ENCODE assay signal across 7 cellular contexts in the genomic region with DNA sequence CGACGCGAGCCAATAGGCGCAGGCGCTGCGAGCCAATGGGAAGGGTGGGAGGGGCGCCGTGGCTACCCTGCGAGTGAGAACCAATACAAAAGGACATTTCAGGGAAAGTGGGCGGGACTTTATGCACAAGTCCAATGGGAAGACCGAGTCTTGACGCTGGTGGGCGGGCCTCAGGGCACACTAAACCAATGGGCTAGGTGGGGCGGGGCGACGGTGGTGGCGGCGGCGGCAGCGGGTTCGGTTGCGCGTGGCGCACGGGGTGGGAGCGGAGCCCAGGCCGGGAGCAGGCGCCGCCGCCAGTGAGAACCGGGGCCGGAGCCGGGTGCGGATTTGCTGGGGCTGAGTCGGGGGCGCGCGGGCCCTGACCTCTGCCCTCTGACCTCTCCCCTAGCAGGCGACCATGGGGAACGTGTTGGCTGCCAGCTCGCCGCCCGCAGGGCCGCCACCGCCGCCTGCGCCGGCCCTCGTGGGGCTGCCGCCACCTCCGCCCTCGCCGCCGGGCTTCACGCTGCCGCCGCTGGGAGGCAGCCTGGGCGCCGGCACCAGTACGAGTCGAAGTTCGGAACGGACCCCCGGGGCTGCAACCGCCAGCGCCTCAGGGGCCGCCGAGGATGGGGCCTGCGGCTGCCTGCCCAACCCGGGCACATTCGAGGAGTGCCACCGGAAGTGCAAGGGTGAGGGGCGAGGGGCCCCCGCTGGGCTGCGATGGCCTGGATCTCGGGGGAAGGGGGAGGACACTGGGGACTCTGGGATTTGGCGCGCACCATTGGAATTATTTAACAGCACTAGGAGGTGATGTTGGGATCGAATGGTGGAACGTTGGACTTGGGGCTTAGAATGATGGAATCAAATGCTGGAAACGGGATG. TPM values are rescaled to one million over a fixed set of nuclear protein-coding genes. Genes with fewer than 3 reads are reported as not detected.
DNase-seq lines count a peak whose midpoint lies in the region; ATAC-seq and TF ChIP-seq lines count a peak whose summit lies in the region.

A gene (plus strand): TSS at position 239 of the 867 bp plus-strand sequence. CDS start 162 bp downstream, at position 401.

- ATAC-seq in HG02759 (IDR thresholded peaks at IDR 0.05; ENCODE audit: unreplicated experiment) = peak; percentile 68

- peaks cover 16 to 20% of the 10 kb centered on the region in 2 experiments for H3K4me1 ChIP-seq in neutrophil (ENCODE audit: control insufficient read depth in 1 of 2, insufficient read depth in 1 of 2, low read depth in 1 of 2, low read length in 1 of 2)
- H3K4me1 ChIP-seq in urinary bladder (ENCODE audit: insufficient read depth) = no peaks in the 10 kb centered on the region

- H3K27ac ChIP-seq in neutrophil = peak within 1 kb of the TSS; percentile 92
- H3K27ac ChIP-seq in urinary bladder (ENCODE audit: low read depth) = peak within 1 kb of the TSS; percentile 77

- no peaks in the 10 kb centered on the region for H3K9me3 ChIP-seq in neutrophil

- H3K27me3 ChIP-seq in neutrophil = no peaks in the 10 kb centered on the region

- H3K4me3 ChIP-seq in neutrophil (ENCODE audit: low read depth in 1 of 2, low read length in 1 of 2) (peak within 1 kb of the TSS; percentile 70 to 85), urinary bladder (ENCODE audit: low read depth, low read length) (peak within 1 kb of the TSS; percentile 73)

- DNase-seq in NCI-H2196 (lab: John Stamatoyannopoulos, UW; ENCODE audit: unreplicated experiment) = peak; percentile 100
- DNase-seq in activated CD8-positive, alpha-beta memory T cell treated with anti-CD3 and anti-CD28 coated beads for 4 hours (ENCODE audit: low read depth in 2 of 2) = peak; percentile 100
- peak; percentile 100 for DNase-seq in fibroblast of peridontal ligament (ENCODE audit: extremely low read depth)

- H3K36me3 ChIP-seq in neutrophil = peaks cover 22% of the 10 kb centered on the region
- peaks cover 3% of the 10 kb centered on the region for H3K36me3 ChIP-seq in urinary bladder (ENCODE audit: insufficient read depth)

- WGBS in urinary bladder = under 1% methylated on average over 81 of the region's 81 CpGs

- TF ChIP-seq CTCF in GM12873 (IDR thresholded peaks at IDR 0.05; ENCODE audit: insufficient read depth, low read depth, low read length, missing control alignments) = peak; percentile 18
- TF ChIP-seq CTCF in neutrophil (IDR thresholded peaks at IDR 0.05) = no peak

RNA-seq across cellular contexts. Expression of the gene that starts here (rescaled TPM):
- total RNA-seq in urinary bladder = 17.8 TPM
- polyA plus RNA-seq in urinary bladder = 39.3 TPM

Comparison
In these comparisons a context has a peak if more than half of its experiments do, and no peak if none do; other contexts are left out.
1. Peak in every context shown above with its lines: DNase-seq, ATAC-seq, H3K4me3 ChIP-seq and H3K27ac ChIP-seq.